1 cellular context compared by ENCODE assay signal in the genomic region with DNA sequence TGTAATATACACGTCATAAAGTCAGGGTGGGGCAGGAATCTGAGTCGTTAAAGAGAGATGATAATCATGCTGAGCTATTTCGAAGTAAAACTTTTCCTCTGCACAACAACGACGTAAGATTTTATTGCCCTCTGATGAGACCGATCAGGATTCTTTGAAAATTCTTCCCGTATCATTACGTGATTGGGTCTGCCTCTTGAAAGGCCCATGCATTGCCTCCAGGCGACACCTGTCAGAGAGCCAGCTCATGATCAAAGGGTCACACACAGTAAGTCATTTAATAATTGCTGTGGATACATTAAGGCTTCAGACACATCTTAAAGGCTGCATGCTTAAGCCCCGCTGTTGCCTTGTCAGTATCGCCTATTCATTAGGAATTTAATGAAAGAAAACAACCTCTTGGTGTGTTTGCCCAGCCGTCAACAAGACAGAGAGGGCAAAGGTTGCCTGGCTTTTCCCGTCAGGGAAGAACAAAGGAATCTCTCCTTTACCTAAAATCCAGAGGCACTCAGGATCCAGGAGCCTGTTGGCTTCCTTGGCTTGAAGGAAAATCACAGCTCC.
TF ChIP-seq lines count a peak whose summit lies in the region.

No MANE protein-coding gene starts in this region.

TF ChIP-seq in HCT116, 20 proteins besides CTCF, POLR2A, EP300 and RAD21 (continued from another document):
- TF ChIP-seq, protein P1, sequence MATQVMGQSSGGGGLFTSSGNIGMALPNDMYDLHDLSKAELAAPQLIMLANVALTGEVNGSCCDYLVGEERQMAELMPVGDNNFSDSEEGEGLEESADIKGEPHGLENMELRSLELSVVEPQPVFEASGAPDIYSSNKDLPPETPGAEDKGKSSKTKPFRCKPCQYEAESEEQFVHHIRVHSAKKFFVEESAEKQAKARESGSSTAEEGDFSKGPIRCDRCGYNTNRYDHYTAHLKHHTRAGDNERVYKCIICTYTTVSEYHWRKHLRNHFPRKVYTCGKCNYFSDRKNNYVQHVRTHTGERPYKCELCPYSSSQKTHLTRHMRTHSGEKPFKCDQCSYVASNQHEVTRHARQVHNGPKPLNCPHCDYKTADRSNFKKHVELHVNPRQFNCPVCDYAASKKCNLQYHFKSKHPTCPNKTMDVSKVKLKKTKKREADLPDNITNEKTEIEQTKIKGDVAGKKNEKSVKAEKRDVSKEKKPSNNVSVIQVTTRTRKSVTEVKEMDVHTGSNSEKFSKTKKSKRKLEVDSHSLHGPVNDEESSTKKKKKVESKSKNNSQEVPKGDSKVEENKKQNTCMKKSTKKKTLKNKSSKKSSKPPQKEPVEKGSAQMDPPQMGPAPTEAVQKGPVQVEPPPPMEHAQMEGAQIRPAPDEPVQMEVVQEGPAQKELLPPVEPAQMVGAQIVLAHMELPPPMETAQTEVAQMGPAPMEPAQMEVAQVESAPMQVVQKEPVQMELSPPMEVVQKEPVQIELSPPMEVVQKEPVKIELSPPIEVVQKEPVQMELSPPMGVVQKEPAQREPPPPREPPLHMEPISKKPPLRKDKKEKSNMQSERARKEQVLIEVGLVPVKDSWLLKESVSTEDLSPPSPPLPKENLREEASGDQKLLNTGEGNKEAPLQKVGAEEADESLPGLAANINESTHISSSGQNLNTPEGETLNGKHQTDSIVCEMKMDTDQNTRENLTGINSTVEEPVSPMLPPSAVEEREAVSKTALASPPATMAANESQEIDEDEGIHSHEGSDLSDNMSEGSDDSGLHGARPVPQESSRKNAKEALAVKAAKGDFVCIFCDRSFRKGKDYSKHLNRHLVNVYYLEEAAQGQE (IDR thresholded peaks at IDR 0.05; ENCODE audit: low read depth): no peak
- TF ChIP-seq SIN3A (IDR thresholded peaks at IDR 0.05; ENCODE audit: low read depth) (peak; percentile 77; the same call in 1 of the 2 replicates), SP1 (IDR thresholded peaks at IDR 0.05; ENCODE audit: low read depth) (peak; percentile 77), CEBPB (IDR thresholded peaks at IDR 0.05; ENCODE audit: low read depth) (peak; percentile 61), CBX3 (IDR thresholded peaks at IDR 0.05; ENCODE audit: low read depth) (peak; percentile 83)
- TF ChIP-seq, protein P2, sequence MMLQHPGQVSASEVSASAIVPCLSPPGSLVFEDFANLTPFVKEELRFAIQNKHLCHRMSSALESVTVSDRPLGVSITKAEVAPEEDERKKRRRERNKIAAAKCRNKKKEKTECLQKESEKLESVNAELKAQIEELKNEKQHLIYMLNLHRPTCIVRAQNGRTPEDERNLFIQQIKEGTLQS (IDR thresholded peaks at IDR 0.05): no peak
- TF ChIP-seq, protein P3, sequence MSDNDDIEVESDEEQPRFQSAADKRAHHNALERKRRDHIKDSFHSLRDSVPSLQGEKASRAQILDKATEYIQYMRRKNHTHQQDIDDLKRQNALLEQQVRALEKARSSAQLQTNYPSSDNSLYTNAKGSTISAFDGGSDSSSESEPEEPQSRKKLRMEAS (IDR thresholded peaks at IDR 0.05): peak; percentile 41; the same call in 1 of the 2 replicates
TF ChIP-seq in HCT116: peak in this region for 8.
